9 cellular contexts compared by ENCODE assay signal in genomic region chr6:82589509-82590206, GRCh38.
DNase-seq lines count a peak whose midpoint lies in the region; ATAC-seq, FAIRE-seq and TF ChIP-seq lines count a peak whose summit lies in the region.
"Had no signal": no experiment of that assay in that cellular context is flagged by ENCODE, and none has a peak within 500 bp of the region (broad histone marks: within the 10 kb centered on the region; RNA-seq: fewer than 3 reads in every experiment).

No MANE protein-coding gene starts in this region.

- FAIRE-seq in GM18507 (lab: Jason Lieb, UNC): peak; percentile 68
- FAIRE-seq: endometrium had no signal

- peak; percentile 8 for DNase-seq in ACHN
- DNase-seq in GM18507 (ENCODE audit: extremely low spot score, insufficient read length, low read depth): peak; percentile 2
- peak; percentile 58 for DNase-seq in NCI-H748 treated with DMSO at 0.1 percent for 48 hours (lab: John Stamatoyannopoulos, UW)
- peak; percentile 91 for DNase-seq in fibroblast of peridontal ligament (ENCODE audit: extremely low read depth)
- no peak for DNase-seq in NCI-H1048 (lab: John Stamatoyannopoulos, UW)
- no peak for DNase-seq in upper lobe of right lung
- DNase-seq in activated gamma-delta T cell treated with Interleukin-2 at 50 U/mL for 16 hours: no peak

- no peak overlapping the region for H3K27ac ChIP-seq in upper lobe of right lung

- no peaks in the 10 kb centered on the region for H3K9me3 ChIP-seq in upper lobe of right lung

- no peaks in the 10 kb centered on the region for H3K36me3 ChIP-seq in upper lobe of right lung

- intact Hi-C loops in upper lobe of right lung (cut with DNase I): no loop called here

- no peaks in the 10 kb centered on the region for H3K27me3 ChIP-seq in upper lobe of right lung

- in situ Hi-C loops in ACHN (cut with HindIII; ENCODE audit: low pct_ligation_motif_present, low pct_unique_long_range_greater_than_20kb, low sequenced_read_pairs): no loop called here

- no peaks in the 10 kb centered on the region for H3K4me1 ChIP-seq in upper lobe of right lung

- no peak overlapping the region for H3K4me3 ChIP-seq in upper lobe of right lung

- TF ChIP-seq CTCF in upper lobe of right lung (IDR thresholded peaks at IDR 0.05): no peak

- ATAC-seq in HG03025 (IDR thresholded peaks at IDR 0.05; ENCODE audit: low FRiP score, unreplicated experiment) (peak; percentile 87), upper lobe of right lung (no peak)

Comparison
In these comparisons a context has a peak if more than half of its experiments do, and no peak if none do; other contexts are left out.
1. DNase-seq: peak in ACHN (single experiment), GM18507 (single experiment), NCI-H748 treated with DMSO at 0.1 percent for 48 hours (single experiment) and fibroblast of peridontal ligament (single experiment); none in NCI-H1048 (single experiment), upper lobe of right lung (single experiment) and activated gamma-delta T cell treated with Interleukin-2 at 50 U/mL for 16 hours (single experiment).